12 cellular contexts compared by ENCODE assay signal in the genomic region with DNA sequence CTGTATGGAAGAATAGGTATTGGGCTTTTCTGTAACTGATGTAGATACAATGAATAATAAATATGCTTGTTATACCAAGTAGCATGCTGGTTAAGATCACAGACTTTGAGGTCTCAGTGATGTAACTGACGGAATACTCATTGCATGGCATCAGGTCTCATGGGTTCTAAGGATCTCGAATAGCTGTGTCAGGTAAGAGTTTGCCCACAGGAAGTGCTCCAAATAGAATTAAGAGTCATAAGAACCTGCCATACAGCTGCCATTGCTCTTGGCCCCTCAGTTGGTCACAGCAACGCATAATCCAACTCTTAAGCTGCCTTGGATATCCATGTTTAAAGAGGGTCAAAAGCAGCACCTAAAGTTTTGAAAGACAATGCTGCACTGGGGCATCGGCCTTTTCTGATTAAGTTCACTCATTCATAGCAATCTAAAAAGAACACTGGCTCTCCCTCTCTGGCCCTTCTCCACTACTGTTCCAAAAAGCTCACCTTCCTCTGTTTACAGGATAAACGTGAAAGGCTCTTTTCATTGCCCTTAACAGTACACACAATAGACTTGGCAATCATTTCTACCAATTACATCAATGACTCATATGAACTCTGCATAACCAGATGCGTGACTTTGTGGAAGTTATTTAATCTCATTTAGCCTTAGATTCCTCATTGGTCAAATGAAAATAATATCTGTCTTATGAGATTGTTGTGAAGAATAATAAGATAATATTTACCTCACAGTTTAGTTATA.
DNase-seq lines count a peak whose midpoint lies in the region; ATAC-seq and TF ChIP-seq lines count a peak whose summit lies in the region.
"Had no signal": no experiment of that assay in that cellular context is flagged by ENCODE, and none has a peak within 500 bp of the region (broad histone marks: within the 10 kb centered on the region; RNA-seq: fewer than 3 reads in every experiment).

No MANE protein-coding gene starts in this region.

- POLR2A ChIA-PET in BJ (lab: Charles Lee) = no interaction called here

- peaks cover 11% of the 10 kb centered on the region for H3K4me1 Mint-ChIP-seq in stimulated activated effector memory CD8-positive, alpha-beta T cell treated with anti-CD3 and anti-CD28 coated beads, Interleukin-12 subunit alpha, Interleukin-12 subunit beta, amount 100 ng/mL, for 72 hours

- H3K36me3 Mint-ChIP-seq in stimulated activated effector memory CD8-positive, alpha-beta T cell treated with anti-CD3 and anti-CD28 coated beads, Interleukin-12 subunit alpha, Interleukin-12 subunit beta, amount 100 ng/mL, for 72 hours = no peaks in the 10 kb centered on the region

- H3K27me3 ChIP-seq in BJ (ENCODE audit: control insufficient read depth, insufficient read depth, low read length) (no peaks in the 10 kb centered on the region), transverse colon (no peaks in the 10 kb centered on the region)

- ATAC-seq in mucosa of descending colon (peak; percentile 16), GM18867 (IDR thresholded peaks at IDR 0.05; ENCODE audit: unreplicated experiment) (no peak), HG03342 (IDR thresholded peaks at IDR 0.05; ENCODE audit: unreplicated experiment) (no peak)
- no peak for ATAC-seq in stimulated activated effector memory CD8-positive, alpha-beta T cell treated with anti-CD3 and anti-CD28 coated beads, Interleukin-12 subunit alpha, Interleukin-12 subunit beta, amount 100 ng/mL, for 72 hours

- H3K27ac ChIP-seq in transverse colon = no peak overlapping the region

- CTCF ChIA-PET in BJ (lab: Yijun Ruan, JAX) = interaction anchor here (0.8 to 1.6 kb wide), 2 partner anchors 13 to 20 kb away, joined by 3 to 6 read pairs; no protein-coding TSS in a partner anchor

- in situ Hi-C loops in transverse colon (cut with MboI; ENCODE audit: low pct_ligation_motif_present in 1 of 4, low pct_unique_long_range_greater_than_20kb in 1 of 4, low sequenced_read_pairs in 3 of 4) = no loop called here

- DNase-seq in BJ (ENCODE audit: low read depth) (peak; percentile 39), NCI-H1436 treated with DMSO at 0.1 percent for 48 hours (lab: John Stamatoyannopoulos, UW) (peak; percentile 42), choroid plexus epithelial cell (ENCODE audit: low read depth) (peak; percentile 36), mucosa of descending colon (no peak), transverse colon (no peak)
- DNase-seq in stimulated activated effector memory CD8-positive, alpha-beta T cell treated with anti-CD3 and anti-CD28 coated beads, Interleukin-12 subunit alpha, Interleukin-12 subunit beta, amount 100 ng/mL, for 72 hours (ENCODE audit: low spot score in 2 of 2) = no peak
- DNase-seq: Caco-2, Kasumi-1 had no signal

- no peaks in the 10 kb centered on the region for H3K9me3 ChIP-seq in mucosa of descending colon
- no peaks in the 10 kb centered on the region for H3K9me3 ChIP-seq in transverse colon
- H3K9me3 ChIP-seq: Caco-2 had no signal

- TF ChIP-seq EP300 in transverse colon (IDR thresholded peaks at IDR 0.05; ENCODE audit: low read depth) = no peak

- no peaks in the 10 kb centered on the region for H3K36me3 ChIP-seq in BJ (ENCODE audit: control insufficient read depth, insufficient read depth, low read length)
- no peaks in the 10 kb centered on the region for H3K36me3 ChIP-seq in mucosa of descending colon (ENCODE audit: low read depth)
- no peaks in the 10 kb centered on the region for H3K36me3 ChIP-seq in transverse colon

- H3K4me3 ChIP-seq in BJ (ENCODE audit: low read depth, low read length) = no peak overlapping the region
- H3K4me3 ChIP-seq in choroid plexus epithelial cell (ENCODE audit: low read depth, low read length) = no peak overlapping the region
- no peak overlapping the region for H3K4me3 ChIP-seq in mucosa of descending colon
- no peak overlapping the region for H3K4me3 ChIP-seq in transverse colon

- TF ChIP-seq POLR2A in transverse colon (IDR thresholded peaks at IDR 0.05) = no peak

- no peaks in the 10 kb centered on the region for H3K9me3 Mint-ChIP-seq in stimulated activated effector memory CD8-positive, alpha-beta T cell treated with anti-CD3 and anti-CD28 coated beads, Interleukin-12 subunit alpha, Interleukin-12 subunit beta, amount 100 ng/mL, for 72 hours
- H3K9me3 Mint-ChIP-seq: central memory CD8-positive, alpha-beta T cell; stimulated activated naive CD8-positive, alpha-beta T cell treated with anti-CD3 and anti-CD28 coated beads, Interleukin-15, Interleukin-2, amounts not matched to agents 100 ng/mL and 50 ng/mL, for 24 hours had no signal

- no peak overlapping the region for H3K4me3 Mint-ChIP-seq in stimulated activated effector memory CD8-positive, alpha-beta T cell treated with anti-CD3 and anti-CD28 coated beads, Interleukin-12 subunit alpha, Interleukin-12 subunit beta, amount 100 ng/mL, for 72 hours
- H3K4me3 Mint-ChIP-seq: central memory CD8-positive, alpha-beta T cell; stimulated activated naive CD8-positive, alpha-beta T cell treated with anti-CD3 and anti-CD28 coated beads, Interleukin-15, Interleukin-2, amounts not matched to agents 100 ng/mL and 50 ng/mL, for 24 hours had no signal

- intact Hi-C loops in mucosa of descending colon (cut with DNase I, micrococcal nuclease) (no loop called here), transverse colon (cut with DNase I; ENCODE audit: low total_unique reads) (no loop called here)

- no peak for TF ChIP-seq CTCF in BJ (IDR thresholded peaks at IDR 0.05; ENCODE audit: insufficient read depth, low read depth, low read length)
- TF ChIP-seq CTCF in choroid plexus epithelial cell (conservative IDR thresholded peaks at IDR 0.05; ENCODE audit: low read depth, low read length) = no peak
- TF ChIP-seq CTCF in mucosa of descending colon (IDR thresholded peaks at IDR 0.05) = no peak
- TF ChIP-seq CTCF in transverse colon (IDR thresholded peaks at IDR 0.05) = no peak

- no peak overlapping the region for H3K27ac Mint-ChIP-seq in stimulated activated effector memory CD8-positive, alpha-beta T cell treated with anti-CD3 and anti-CD28 coated beads, Interleukin-12 subunit alpha, Interleukin-12 subunit beta, amount 100 ng/mL, for 72 hours
- H3K27ac Mint-ChIP-seq: stimulated activated naive CD8-positive, alpha-beta T cell treated with anti-CD3 and anti-CD28 coated beads, Interleukin-15, Interleukin-2, amounts not matched to agents 100 ng/mL and 50 ng/mL, for 24 hours had no signal

- H3K4me1 ChIP-seq in mucosa of descending colon (ENCODE audit: low read depth) (no peaks in the 10 kb centered on the region), transverse colon (peaks cover 0 to 2% (median 0%) of the 10 kb centered on the region in 4 donors)

- 79% methylated on average over 4 to 6 of the region's 6 CpGs for WGBS in transverse colon (ENCODE audit: low coverage in 1 of 2), 2 donors

Comparison
In these comparisons a context has a peak if more than half of its experiments do, and no peak if none do; other contexts are left out.
1. DNase-seq: peak in BJ (single experiment), NCI-H1436 treated with DMSO at 0.1 percent for 48 hours (single experiment) and choroid plexus epithelial cell (single experiment); none in mucosa of descending colon (0 of 3), transverse colon (single experiment) and stimulated activated effector memory CD8-positive, alpha-beta T cell treated with anti-CD3 and anti-CD28 coated beads, Interleukin-12 subunit alpha, Interleukin-12 subunit beta, amount 100 ng/mL, for 72 hours (0 of 2).